ENCODE assay signal across 2 cellular contexts in genomic region chr1:28900562-28900961, GRCh38.
A peak's percentile ranks its signal among the peaks of the same experiment; 100 is the strongest.
TF ChIP-seq lines count a peak whose summit lies in the region.

No MANE protein-coding gene starts in this region.

TF ChIP-seq in HEK293, 187 proteins besides CTCF, POLR2A, EP300 and RAD21:
- TF ChIP-seq ZNF623 (tag by site-specific recombination; IDR thresholded peaks at IDR 0.05) (peak; percentile 93), ZNF514 (tag by site-specific recombination; IDR thresholded peaks at IDR 0.05) (no peak)

TF ChIP-seq in K562, 482 proteins besides CTCF, POLR2A, EP300 and RAD21:
- TF ChIP-seq NBN (IDR thresholded peaks at IDR 0.05; ENCODE audit: low read depth) (no peak), RCOR1 (IDR thresholded peaks at IDR 0.05; ENCODE audit: borderline replicate concordance in 1 of 2, low read depth in 2 of 2, low read length in 2 of 2) (0 out of 4 replicates have a peak, but pooled peaks of 1 of the 2 experiments have one; percentile 19), RBM25 (IDR thresholded peaks at IDR 0.05; ENCODE audit: low read depth, low read length, severe bottlenecking) (peak; percentile 83)
- TF ChIP-seq, protein P1, sequence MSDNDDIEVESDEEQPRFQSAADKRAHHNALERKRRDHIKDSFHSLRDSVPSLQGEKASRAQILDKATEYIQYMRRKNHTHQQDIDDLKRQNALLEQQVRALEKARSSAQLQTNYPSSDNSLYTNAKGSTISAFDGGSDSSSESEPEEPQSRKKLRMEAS (CRISPR knock-in tag; IDR thresholded peaks at IDR 0.05), result no peak
TF ChIP-seq in K562: peak in this region for 2.
